2 cellular contexts compared by ENCODE assay signal in genomic region chr4:7013171-7013570, GRCh38.
TF ChIP-seq lines count a peak whose summit lies in the region.

No MANE protein-coding gene starts in this region.

TF ChIP-seq in SK-N-SH, 30 proteins besides CTCF, POLR2A, EP300 and RAD21 (continued from another document):
- TF ChIP-seq PBX3 (IDR thresholded peaks at IDR 0.05) = no peak
- TF ChIP-seq GABPA (IDR thresholded peaks at IDR 0.05; ENCODE audit: low read depth) = no peak
- TF ChIP-seq, protein P1, sequence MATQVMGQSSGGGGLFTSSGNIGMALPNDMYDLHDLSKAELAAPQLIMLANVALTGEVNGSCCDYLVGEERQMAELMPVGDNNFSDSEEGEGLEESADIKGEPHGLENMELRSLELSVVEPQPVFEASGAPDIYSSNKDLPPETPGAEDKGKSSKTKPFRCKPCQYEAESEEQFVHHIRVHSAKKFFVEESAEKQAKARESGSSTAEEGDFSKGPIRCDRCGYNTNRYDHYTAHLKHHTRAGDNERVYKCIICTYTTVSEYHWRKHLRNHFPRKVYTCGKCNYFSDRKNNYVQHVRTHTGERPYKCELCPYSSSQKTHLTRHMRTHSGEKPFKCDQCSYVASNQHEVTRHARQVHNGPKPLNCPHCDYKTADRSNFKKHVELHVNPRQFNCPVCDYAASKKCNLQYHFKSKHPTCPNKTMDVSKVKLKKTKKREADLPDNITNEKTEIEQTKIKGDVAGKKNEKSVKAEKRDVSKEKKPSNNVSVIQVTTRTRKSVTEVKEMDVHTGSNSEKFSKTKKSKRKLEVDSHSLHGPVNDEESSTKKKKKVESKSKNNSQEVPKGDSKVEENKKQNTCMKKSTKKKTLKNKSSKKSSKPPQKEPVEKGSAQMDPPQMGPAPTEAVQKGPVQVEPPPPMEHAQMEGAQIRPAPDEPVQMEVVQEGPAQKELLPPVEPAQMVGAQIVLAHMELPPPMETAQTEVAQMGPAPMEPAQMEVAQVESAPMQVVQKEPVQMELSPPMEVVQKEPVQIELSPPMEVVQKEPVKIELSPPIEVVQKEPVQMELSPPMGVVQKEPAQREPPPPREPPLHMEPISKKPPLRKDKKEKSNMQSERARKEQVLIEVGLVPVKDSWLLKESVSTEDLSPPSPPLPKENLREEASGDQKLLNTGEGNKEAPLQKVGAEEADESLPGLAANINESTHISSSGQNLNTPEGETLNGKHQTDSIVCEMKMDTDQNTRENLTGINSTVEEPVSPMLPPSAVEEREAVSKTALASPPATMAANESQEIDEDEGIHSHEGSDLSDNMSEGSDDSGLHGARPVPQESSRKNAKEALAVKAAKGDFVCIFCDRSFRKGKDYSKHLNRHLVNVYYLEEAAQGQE (IDR thresholded peaks at IDR 0.05; ENCODE audit: low read depth, low read length) = no peak
- TF ChIP-seq MXI1 (IDR thresholded peaks at IDR 0.05; ENCODE audit: low read depth, low read length) = no peak
- TF ChIP-seq RXRA (IDR thresholded peaks at IDR 0.05; ENCODE audit: borderline replicate concordance, low read depth) = no peak
- TF ChIP-seq GATA2 (CRISPR knock-in tag; IDR thresholded peaks at IDR 0.05) = no peak
- no peak for TF ChIP-seq USF2 (IDR thresholded peaks at IDR 0.05; ENCODE audit: borderline replicate concordance, low read depth, low read length)
- no peak for TF ChIP-seq CHD2 (IDR thresholded peaks at IDR 0.05; ENCODE audit: low read length, partially characterized antibody)
- TF ChIP-seq EZH2phosphoT487 (IDR thresholded peaks at IDR 0.05; ENCODE audit: borderline replicate concordance, low read depth) = no peak
- TF ChIP-seq, protein P2, sequence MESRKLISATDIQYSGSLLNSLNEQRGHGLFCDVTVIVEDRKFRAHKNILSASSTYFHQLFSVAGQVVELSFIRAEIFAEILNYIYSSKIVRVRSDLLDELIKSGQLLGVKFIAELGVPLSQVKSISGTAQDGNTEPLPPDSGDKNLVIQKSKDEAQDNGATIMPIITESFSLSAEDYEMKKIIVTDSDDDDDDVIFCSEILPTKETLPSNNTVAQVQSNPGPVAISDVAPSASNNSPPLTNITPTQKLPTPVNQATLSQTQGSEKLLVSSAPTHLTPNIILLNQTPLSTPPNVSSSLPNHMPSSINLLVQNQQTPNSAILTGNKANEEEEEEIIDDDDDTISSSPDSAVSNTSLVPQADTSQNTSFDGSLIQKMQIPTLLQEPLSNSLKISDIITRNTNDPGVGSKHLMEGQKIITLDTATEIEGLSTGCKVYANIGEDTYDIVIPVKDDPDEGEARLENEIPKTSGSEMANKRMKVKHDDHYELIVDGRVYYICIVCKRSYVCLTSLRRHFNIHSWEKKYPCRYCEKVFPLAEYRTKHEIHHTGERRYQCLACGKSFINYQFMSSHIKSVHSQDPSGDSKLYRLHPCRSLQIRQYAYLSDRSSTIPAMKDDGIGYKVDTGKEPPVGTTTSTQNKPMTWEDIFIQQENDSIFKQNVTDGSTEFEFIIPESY (IDR thresholded peaks at IDR 0.05; ENCODE audit: borderline replicate concordance, low read depth) = no peak
- TF ChIP-seq ELF1 (IDR thresholded peaks at IDR 0.05) = no peak
- TF ChIP-seq RCOR1 (IDR thresholded peaks at IDR 0.05; ENCODE audit: low read length) = no peak
- no peak for TF ChIP-seq USF1 (IDR thresholded peaks at IDR 0.05; ENCODE audit: borderline replicate concordance, low read depth)

TF ChIP-seq in SK-N-SH treated with all-trans-retinoic acid at 6 μM for 48 hours, 23 proteins besides CTCF, POLR2A, EP300 and RAD21 (continued from another document):
- TF ChIP-seq, protein P3, sequence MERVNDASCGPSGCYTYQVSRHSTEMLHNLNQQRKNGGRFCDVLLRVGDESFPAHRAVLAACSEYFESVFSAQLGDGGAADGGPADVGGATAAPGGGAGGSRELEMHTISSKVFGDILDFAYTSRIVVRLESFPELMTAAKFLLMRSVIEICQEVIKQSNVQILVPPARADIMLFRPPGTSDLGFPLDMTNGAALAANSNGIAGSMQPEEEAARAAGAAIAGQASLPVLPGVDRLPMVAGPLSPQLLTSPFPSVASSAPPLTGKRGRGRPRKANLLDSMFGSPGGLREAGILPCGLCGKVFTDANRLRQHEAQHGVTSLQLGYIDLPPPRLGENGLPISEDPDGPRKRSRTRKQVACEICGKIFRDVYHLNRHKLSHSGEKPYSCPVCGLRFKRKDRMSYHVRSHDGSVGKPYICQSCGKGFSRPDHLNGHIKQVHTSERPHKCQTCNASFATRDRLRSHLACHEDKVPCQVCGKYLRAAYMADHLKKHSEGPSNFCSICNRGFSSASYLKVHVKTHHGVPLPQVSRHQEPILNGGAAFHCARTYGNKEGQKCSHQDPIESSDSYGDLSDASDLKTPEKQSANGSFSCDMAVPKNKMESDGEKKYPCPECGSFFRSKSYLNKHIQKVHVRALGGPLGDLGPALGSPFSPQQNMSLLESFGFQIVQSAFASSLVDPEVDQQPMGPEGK (CRISPR knock-in tag; IDR thresholded peaks at IDR 0.05; ENCODE audit: borderline replicate concordance) = no peak
- TF ChIP-seq ZC3H10 (CRISPR knock-in tag; IDR thresholded peaks at IDR 0.05) (no peak), SNAI2 (CRISPR knock-in tag; IDR thresholded peaks at IDR 0.05) (no peak), TSHZ2 (CRISPR knock-in tag; IDR thresholded peaks at IDR 0.05) (no peak), RARB (CRISPR knock-in tag; IDR thresholded peaks at IDR 0.05) (no peak), ISL1 (CRISPR knock-in tag; IDR thresholded peaks at IDR 0.05) (no peak), TOX (CRISPR knock-in tag; IDR thresholded peaks at IDR 0.05; ENCODE audit: borderline replicate concordance) (no peak)
